In genomic region chr6:89518352-89519055, GRCh38 we compare ENCODE assay signal across 17 cellular contexts.
DNase-seq lines count a peak whose midpoint lies in the region; ATAC-seq lines count a peak whose summit lies in the region.
"Had no signal": no experiment of that assay in that cellular context is flagged by ENCODE, and none has a peak within 500 bp of the region (broad histone marks: within the 10 kb centered on the region; RNA-seq: fewer than 3 reads in every experiment).

No MANE protein-coding gene starts in this region.

- peak overlapping the region; percentile 5 for H3K27ac ChIP-seq in epithelial cell of prostate
- H3K27ac ChIP-seq: 22Rv1, BLaER1 had no signal

- ATAC-seq in HG03521 (IDR thresholded peaks at IDR 0.05; ENCODE audit: unreplicated experiment), result no peak
- ATAC-seq: GM23338 had no signal

- DNase-seq in NCI-H82 (lab: John Stamatoyannopoulos, UW), result peak; percentile 50
- DNase-seq in NCI-H82 treated with DMSO at 0.1 percent for 48 hours (lab: John Stamatoyannopoulos, UW; ENCODE audit: unreplicated experiment), result no peak
- no peak for DNase-seq in epithelial cell of prostate (ENCODE audit: low read depth, low spot score)
- peak; percentile 12 for DNase-seq in myocyte (ENCODE audit: low read depth)
- DNase-seq in stromal cell of bone marrow (ENCODE audit: low read depth), result peak; percentile 13
- DNase-seq in activated CD4-positive, alpha-beta T cell treated with anti-CD3 and anti-CD28 coated beads, Interleukin-2, amount 50 U/mL, for 1 hour, result no peak
- DNase-seq in GM03348 (ENCODE audit: low spot score), result no peak
- DNase-seq: AML-193; Caco-2; CD8-positive, alpha-beta memory T cell; DMS53; GF-D8; H7 had no signal

Comparison
In these comparisons a context has a peak if more than half of its experiments do, and no peak if none do; other contexts are left out.
1. DNase-seq: peak in NCI-H82 (single experiment), myocyte (single experiment) and stromal cell of bone marrow (single experiment); none in NCI-H82 treated with DMSO at 0.1 percent for 48 hours (single experiment), epithelial cell of prostate (single experiment), activated CD4-positive, alpha-beta T cell treated with anti-CD3 and anti-CD28 coated beads, Interleukin-2, amount 50 U/mL, for 1 hour (single experiment) and GM03348 (single experiment).